In genomic region chr2:64988420-64989125, GRCh38 we compare ENCODE assay signal across 8 cellular contexts. TPM values are rescaled to one million over a fixed set of nuclear protein-coding genes. Genes with fewer than 3 reads are reported as not detected.
A peak's percentile ranks its signal among the peaks of the same experiment; 100 is the strongest.
DNase-seq lines count a peak whose midpoint lies in the region; ATAC-seq and TF ChIP-seq lines count a peak whose summit lies in the region.

No MANE protein-coding gene starts in this region.

- H3K4me1 ChIP-seq in BE2C (no peaks in the 10 kb centered on the region), mononuclear cell (ENCODE audit: insufficient read depth, low read length) (peaks cover 40% of the 10 kb centered on the region)

- H3K4me3 ChIP-seq in BE2C (ENCODE audit: low read depth, low read length) (peak overlapping the region; percentile 66), mononuclear cell (ENCODE audit: low read length) (peak overlapping the region; percentile 74)

- H3K9me3 ChIP-seq in BE2C (no peaks in the 10 kb centered on the region), mononuclear cell (ENCODE audit: low read depth, low read length) (no peaks in the 10 kb centered on the region)

- peak; percentile 32 for ATAC-seq in GM19023 (IDR thresholded peaks at IDR 0.05; ENCODE audit: unreplicated experiment)
- peak; percentile 34 for ATAC-seq in HG03175 (IDR thresholded peaks at IDR 0.05; ENCODE audit: unreplicated experiment)

- H3K27me3 ChIP-seq in BE2C (0 out of 2 replicates have a peak, but pooled peaks cover 3% of the 10 kb centered on the region), mononuclear cell (ENCODE audit: insufficient read depth, low read length) (no peaks in the 10 kb centered on the region)

- H3K36me3 ChIP-seq in BE2C, result no peaks in the 10 kb centered on the region

- DNase-seq in BE2C (peak; percentile 61), NCI-H69 (lab: John Stamatoyannopoulos, UW) (peak; percentile 69), epidermal melanocyte (ENCODE audit: insufficient read length, low spot score) (peak; percentile 73)
- DNase-seq in activated CD8-positive, alpha-beta memory T cell treated with anti-CD3 and anti-CD28 coated beads for 48 hours (ENCODE audit: low read depth in 2 of 3, low spot score in 2 of 3), result peak; percentile 17 to 49 (median 42)
- peak; percentile 40 to 54 for DNase-seq in stimulated activated CD8-positive, alpha-beta memory T cell treated with anti-CD3 and anti-CD28 coated beads, Interleukin-7, amount 100 ng/mL, for 48 hours (ENCODE audit: extremely low read depth in 1 of 2, low read depth in 1 of 2)

- no peak; the same call in 1 of the 2 replicates for TF ChIP-seq CTCF in BE2C (IDR thresholded peaks at IDR 0.05; ENCODE audit: low read depth, low read length)

RNA-seq across cellular contexts. Expression of gene SLC1A4, which starts 0.6 kb away (rescaled TPM):
- polyA plus RNA-seq in BE2C (2012; ENCODE audit: insufficient read depth, insufficient read length, low read depth), result 3.6 TPM
- 3.6 TPM for total RNA-seq in mononuclear cell

Comparison
In these comparisons a context has a peak if more than half of its experiments do, and no peak if none do; other contexts are left out.
1. Peak in every context shown above with its lines: DNase-seq, ATAC-seq and H3K4me3 ChIP-seq.